Comparison of ENCODE assay signal across 8 cellular contexts in genomic region chr19:1093330-1093729, GRCh38. TPM values are rescaled to one million over a fixed set of nuclear protein-coding genes. Genes with fewer than 3 reads are reported as not detected.
DNase-seq lines count a peak whose midpoint lies in the region; ATAC-seq and TF ChIP-seq lines count a peak whose summit lies in the region.
"Had no signal": no experiment of that assay in that cellular context is flagged by ENCODE, and none has a peak within 500 bp of the region (broad histone marks: within the 10 kb centered on the region; RNA-seq: fewer than 3 reads in every experiment).

No MANE protein-coding gene starts in this region.

- no peak for ATAC-seq in CD8-positive, alpha-beta T cell

- no peaks in the 10 kb centered on the region for H3K9me2 ChIP-seq in Karpas-422 (replicated peaks; ENCODE audit: insufficient read depth, low read length)

- in situ Hi-C loops in GM13977 (cut with MboI; ENCODE audit: low pct_unique_long_range_greater_than_20kb, low sequenced_read_pairs, unreplicated experiment) (no loop called here), G401 (cut with HindIII; ENCODE audit: low sequenced_read_pairs) (no loop called here)

- no TSS peak for BruUV-seq in MCF 10A (replicated peaks; lab: Mats Ljungman, UMichigan)

- CTCF ChIA-PET in CD8-positive, alpha-beta T cell (lab: Charles Lee) = interaction anchor here (1.0 to 1.5 kb wide), 4 partner anchors 8 to 147 kb away, joined by 3 to 4 read pairs (median 3); no protein-coding TSS in a partner anchor
- CTCF ChIA-PET in MCF 10A (lab: Yijun Ruan, JAX) = interaction anchor here (0.6 to 2.0 kb wide), 3 partner anchors 8 to 146 kb away, joined by 3 to 9 read pairs (median 3); no protein-coding TSS in a partner anchor

- peaks cover 26% of the 10 kb centered on the region for H4K20me1 ChIP-seq in Karpas-422 (ENCODE audit: insufficient read depth, low read depth, low read length)

- H3K27ac Mint-ChIP-seq in CD8-positive, alpha-beta T cell = no peak overlapping the region
- H3K27ac Mint-ChIP-seq in MCF 10A (ENCODE audit: low read depth, unreplicated experiment) (peak overlapping the region; percentile 96), neural crest cell (ENCODE audit: unreplicated experiment) (no peak overlapping the region)

- TF ChIP-seq CTCF in CD8-positive, alpha-beta T cell (IDR thresholded peaks at IDR 0.05) = no peak
- TF ChIP-seq CTCF in MCF 10A (IDR thresholded peaks at IDR 0.05; ENCODE audit: unreplicated experiment) (no peak), neural crest cell (conservative IDR thresholded peaks at IDR 0.05) (no peak), GM13977 (IDR thresholded peaks at IDR 0.05; ENCODE audit: extremely low read depth, insufficient read depth, missing control alignments) (no peak)

- H3K9me3 ChIP-seq in CD8-positive, alpha-beta T cell (ENCODE audit: low read length) = no peaks in the 10 kb centered on the region
- H3K9me3 ChIP-seq in Karpas-422 (ENCODE audit: low read length) = no peaks in the 10 kb centered on the region

- no peaks in the 10 kb centered on the region for H3K27me3 ChIP-seq in CD8-positive, alpha-beta T cell (ENCODE audit: insufficient read depth, low read length)
- H3K27me3 ChIP-seq in Karpas-422 (ENCODE audit: low read length) = no peaks in the 10 kb centered on the region

- H3K4me2 ChIP-seq in Karpas-422 (ENCODE audit: low read depth, low read length, poor library complexity, severe bottlenecking) = peak overlapping the region; percentile 92

- H2AFZ ChIP-seq in Karpas-422 (ENCODE audit: low read length) = no peak overlapping the region

- H3K27me3 Mint-ChIP-seq in CD8-positive, alpha-beta T cell (ENCODE audit: low read depth) = no peaks in the 10 kb centered on the region
- H3K27me3 Mint-ChIP-seq in MCF 10A (ENCODE audit: insufficient read depth, unreplicated experiment) = no peaks in the 10 kb centered on the region
- no peaks in the 10 kb centered on the region for H3K27me3 Mint-ChIP-seq in neural crest cell (ENCODE audit: low read depth)

- peaks cover 24% of the 10 kb centered on the region for H3K79me2 ChIP-seq in Karpas-422 (ENCODE audit: low read length)

- no peaks in the 10 kb centered on the region for H3K9me3 Mint-ChIP-seq in CD8-positive, alpha-beta T cell
- H3K9me3 Mint-ChIP-seq in MCF 10A (ENCODE audit: unreplicated experiment) (no peaks in the 10 kb centered on the region), neural crest cell (no peaks in the 10 kb centered on the region)

- H3K4me1 Mint-ChIP-seq in CD8-positive, alpha-beta T cell (ENCODE audit: low read depth) = peaks cover 45% of the 10 kb centered on the region
- H3K4me1 Mint-ChIP-seq in MCF 10A (ENCODE audit: insufficient read depth, unreplicated experiment) (peaks cover 15% of the 10 kb centered on the region), neural crest cell (peaks cover 27% of the 10 kb centered on the region)

- H3K27ac ChIP-seq in CD8-positive, alpha-beta T cell (ENCODE audit: low read depth, low read length) = no peak overlapping the region
- H3K27ac ChIP-seq in Karpas-422 (ENCODE audit: low read length) = no peak overlapping the region

- peak overlapping the region; percentile 99 for H3K9ac ChIP-seq in Karpas-422 (ENCODE audit: low read length)

- peaks cover 64% of the 10 kb centered on the region for H3K4me1 ChIP-seq in CD8-positive, alpha-beta T cell (ENCODE audit: insufficient read depth, low read length)
- peaks cover 33% of the 10 kb centered on the region for H3K4me1 ChIP-seq in Karpas-422 (ENCODE audit: low read length)

- POLR2A ChIA-PET in CD8-positive, alpha-beta T cell (lab: Charles Lee) = interaction anchor here (0.8 to 3.1 kb wide), 5 partner anchors 16 to 169 kb away, joined by 3 to 16 read pairs (median 7); partner anchors contain the start of genes ARHGAP45 and CNN2
- POLR2A ChIA-PET in MCF 10A (lab: Yijun Ruan, JAX) = interaction anchor here (0.6 to 3.2 kb wide), 6 partner anchors 8 to 79 kb away, joined by 4 to 19 read pairs (median 6); partner anchors contain the start of gene GPX4

- DNase-seq in CD8-positive, alpha-beta T cell = no peak
- no peak for DNase-seq in Karpas-422
- no peak for DNase-seq in MCF 10A (ENCODE audit: unreplicated experiment)
- DNase-seq in neural crest cell (ENCODE audit: low read depth, low spot score) = no peak
- no peak for DNase-seq in cerebellum (ENCODE audit: low spot score)
- DNase-seq in GM13977 (ENCODE audit: low spot score) = no peak
- DNase-seq in G401 (ENCODE audit: low spot score) = no peak
- DNase-seq: NCI-H1694 treated with DMSO at 0.1 percent for 48 hours had no signal

- H3K4me3 Mint-ChIP-seq in CD8-positive, alpha-beta T cell = peak overlapping the region; percentile 94
- H3K4me3 Mint-ChIP-seq in MCF 10A (ENCODE audit: unreplicated experiment) (peak overlapping the region; percentile 90), neural crest cell (peak overlapping the region; percentile 99)

- peaks cover 17% of the 10 kb centered on the region for H3K36me3 Mint-ChIP-seq in CD8-positive, alpha-beta T cell
- H3K36me3 Mint-ChIP-seq in MCF 10A (ENCODE audit: insufficient read depth, unreplicated experiment) (peaks cover 40% of the 10 kb centered on the region), neural crest cell (ENCODE audit: low read depth) (no peaks in the 10 kb centered on the region)

- H3K36me3 ChIP-seq in CD8-positive, alpha-beta T cell (ENCODE audit: insufficient read depth, low read length) = peaks cover 21% of the 10 kb centered on the region
- peaks cover 5% of the 10 kb centered on the region; the same call in 1 of the 2 replicates for H3K36me3 ChIP-seq in Karpas-422 (ENCODE audit: insufficient read depth, low read length)

- intact Hi-C loops in CD8-positive, alpha-beta T cell (cut with DNase I, micrococcal nuclease) = no loop called here
- intact Hi-C loops in MCF 10A (cut with micrococcal nuclease) = no loop called here

- no peak overlapping the region for H3K4me3 ChIP-seq in CD8-positive, alpha-beta T cell (ENCODE audit: low read depth, low read length)
- peak overlapping the region; percentile 100; the same call in 1 of the 2 replicates for H3K4me3 ChIP-seq in Karpas-422 (ENCODE audit: low read length)

RNA-seq across cellular contexts. Expression of gene POLR2E, which starts 1.8 kb away (rescaled TPM):
- total RNA-seq in CD8-positive, alpha-beta T cell = 10 to 100 TPM; 75.3 to 76.2 TPM
- 117 and 222 TPM in 2 replicates for total RNA-seq in Karpas-422 (2014; rRNA removed; shearing (Covaris generic); ENCODE audit: low replicate concordance)
- total RNA-seq in MCF 10A (2022) = 184 and 201 TPM in 2 replicates
- total RNA-seq in neural crest cell = 256 and 257 TPM in 2 replicates
- 28.6 TPM for total RNA-seq in cerebellum
- 326 and 355 TPM in 2 replicates for total RNA-seq in G401 (2014; rRNA removed; shearing (Covaris generic))

RNA-seq across cellular contexts. Expression of gene GPX4, which starts 10.5 kb away (rescaled TPM):
- total RNA-seq in CD8-positive, alpha-beta T cell = 100 to 1,000 TPM; 172 to 174 TPM
- 286 and 423 TPM in 2 replicates for total RNA-seq in Karpas-422 (2014; rRNA removed; shearing (Covaris generic); ENCODE audit: low replicate concordance)
- total RNA-seq in MCF 10A (2022) = 179 and 191 TPM in 2 replicates
- 300 and 313 TPM in 2 replicates for total RNA-seq in neural crest cell
- total RNA-seq in cerebellum = 112 TPM
- total RNA-seq in G401 (2014; rRNA removed; shearing (Covaris generic)) = 593 and 784 TPM in 2 replicates

RNA-seq across cellular contexts. Expression of gene ARHGAP45, which starts 26.4 kb away (rescaled TPM):
- total RNA-seq in CD8-positive, alpha-beta T cell = 100 to 1,000 TPM; 901 to 938 TPM
- 31.5 and 114 TPM in 2 replicates for total RNA-seq in Karpas-422 (2014; rRNA removed; shearing (Covaris generic); ENCODE audit: low replicate concordance)
- total RNA-seq in MCF 10A (2022) (11.9 and 15.3 TPM in 2 replicates), neural crest cell (1.6 and 1.7 TPM in 2 replicates), cerebellum (2.0 TPM)
- total RNA-seq in G401 (2014; rRNA removed; shearing (Covaris generic)) = 126 and 134 TPM in 2 replicates

RNA-seq across cellular contexts. Expression of gene ABCA7, which starts 53.4 kb away (rescaled TPM):
- total RNA-seq in CD8-positive, alpha-beta T cell = 10 to 100 TPM; 93.3 to 98.0 TPM
- 23.8 and 31.7 TPM in 2 replicates for total RNA-seq in Karpas-422 (2014; rRNA removed; shearing (Covaris generic); ENCODE audit: low replicate concordance)
- total RNA-seq in MCF 10A (2022) (10.3 and 18.2 TPM in 2 replicates), neural crest cell (12.8 and 16.3 TPM in 2 replicates), cerebellum (10.3 TPM)
- total RNA-seq in G401 (2014; rRNA removed; shearing (Covaris generic)) = 6.2 and 13.9 TPM in 2 replicates
